14 cellular contexts compared by ENCODE assay signal in genomic region chr16:11409398-11409797, GRCh38.
"Had no signal": no experiment of that assay in that cellular context is flagged by ENCODE, and none has a peak within 500 bp of the region (broad histone marks: within the 10 kb centered on the region; RNA-seq: fewer than 3 reads in every experiment).

No MANE protein-coding gene starts in this region.

- H3K27ac ChIP-seq: pancreas, stomach, thoracic aorta had no signal

- DNase-seq: activated CD4-positive, alpha-beta T cell treated with anti-CD3 and anti-CD28 coated beads for 4 hours; activated CD8-positive, alpha-beta T cell treated with anti-CD3 and anti-CD28 coated beads for 36 hours; activated effector memory CD4-positive, alpha-beta T cell treated with Interleukin-2 at 50 U/mL for 16 hours; activated naive CD4-positive, alpha-beta T cell treated with anti-CD3 and anti-CD28 coated beads, Interleukin-2, amount 50 U/mL, for 16 hours; activated T-cell treated with anti-CD3 and anti-CD28 coated beads, Interleukin-2, amount 50 U/mL, for 4 hours; glutamatergic neuron; pancreas; stimulated activated CD4-positive, alpha-beta T cell treated with anti-CD3 and anti-CD28 coated beads, Interleukin-12 subunit alpha, Interleukin-12 subunit beta, amount 100 ng/mL, for 4 hours; stimulated activated CD4-positive, alpha-beta T cell treated with anti-CD3 and anti-CD28 coated beads, Interleukin-2, amount 100 ng/mL, for 24 hours; stomach; T-helper 17 cell had no signal

- H3K27me3 ChIP-seq: pancreas, stomach had no signal

- H3K4me1 ChIP-seq: pancreas had no signal

- H3K9me3 ChIP-seq: pancreas, stomach, thoracic aorta had no signal

- H3K36me3 ChIP-seq: pancreas, stomach, thoracic aorta had no signal

- ATAC-seq: activated CD8-positive, alpha-beta T cell treated with anti-CD3 and anti-CD28 coated beads for 36 hours; activated T-cell treated with anti-CD3 and anti-CD28 coated beads, Interleukin-2, amount 50 U/mL, for 4 hours; pancreas; T-helper 17 cell; WTC11 had no signal

- H3K4me3 ChIP-seq: lung, pancreas, stomach, thoracic aorta had no signal
